ENCODE assay signal across 21 cellular contexts in genomic region chr3:114829786-114830185, GRCh38.
DNase-seq lines count a peak whose midpoint lies in the region; ATAC-seq and TF ChIP-seq lines count a peak whose summit lies in the region.
"Had no signal": no experiment of that assay in that cellular context is flagged by ENCODE, and none has a peak within 500 bp of the region (broad histone marks: within the 10 kb centered on the region; RNA-seq: fewer than 3 reads in every experiment).

No MANE protein-coding gene starts in this region.

- no peak for DNase-seq in CD8-positive, alpha-beta T cell
- DNase-seq in kidney tubule cell (ENCODE audit: low spot score) (peak; percentile 41), iPS-NIHi11 (ENCODE audit: low spot score) (no peak), NCI-H446 (lab: John Stamatoyannopoulos, UW) (no peak)
- DNase-seq: Calu3; CD8-positive, alpha-beta memory T cell; GOT3; HFFc6; KG1; MM.1S; NCI-H2029 treated with DMSO at 0.1 percent for 48 hours; PC-9; SJCRH30 had no signal

- H3K27ac Mint-ChIP-seq in CD8-positive, alpha-beta T cell: peak overlapping the region; percentile 14
- H3K27ac Mint-ChIP-seq: B cell, HFFc6 had no signal

- POLR2A ChIA-PET in CD8-positive, alpha-beta T cell (lab: Charles Lee): no interaction called here

- CTCF ChIA-PET in CD8-positive, alpha-beta T cell (lab: Charles Lee): interaction anchor here (1.4 kb wide), 1 partner anchor 264 kb away, joined by 5 read pairs; no protein-coding TSS in a partner anchor

- no peak overlapping the region for H3K4me3 ChIP-seq in CD8-positive, alpha-beta T cell (ENCODE audit: low read depth, low read length)
- H3K4me3 ChIP-seq in subcutaneous abdominal adipose tissue (ENCODE audit: low read depth in 1 of 5, low read length in 5 of 5): no peak overlapping the region
- H3K4me3 ChIP-seq: HAP-1, PC-9, SJCRH30 had no signal

- no peaks in the 10 kb centered on the region for H3K36me3 ChIP-seq in CD8-positive, alpha-beta T cell (ENCODE audit: insufficient read depth, low read length)
- H3K36me3 ChIP-seq in subcutaneous abdominal adipose tissue (ENCODE audit: control insufficient read depth in 5 of 5, insufficient read depth in 5 of 5, low read length in 5 of 5): no peaks in the 10 kb centered on the region
- H3K36me3 ChIP-seq: HAP-1, SJCRH30 had no signal

- 0 out of 2 replicates have a peak, but pooled peaks have one; percentile 10 for TF ChIP-seq RAD21 in Ishikawa (IDR thresholded peaks at IDR 0.05; ENCODE audit: low read depth)

- intact Hi-C loops in CD8-positive, alpha-beta T cell (cut with DNase I, micrococcal nuclease): loop anchor here (5.0 kb wide), 3 partner anchors 343 to 988 kb away; no protein-coding TSS in a partner anchor

- H3K4me1 Mint-ChIP-seq in CD8-positive, alpha-beta T cell (ENCODE audit: low read depth): peaks cover 10% of the 10 kb centered on the region
- H3K4me1 Mint-ChIP-seq: B cell had no signal

- no peaks in the 10 kb centered on the region for H3K36me3 Mint-ChIP-seq in CD8-positive, alpha-beta T cell
- H3K36me3 Mint-ChIP-seq: CD8-positive, alpha-beta memory T cell had no signal

- no peaks in the 10 kb centered on the region for H3K27me3 ChIP-seq in CD8-positive, alpha-beta T cell (ENCODE audit: insufficient read depth, low read length)
- no peaks in the 10 kb centered on the region for H3K27me3 ChIP-seq in subcutaneous abdominal adipose tissue (ENCODE audit: control insufficient read depth in 5 of 5, insufficient read depth in 4 of 5, low read length in 5 of 5)
- H3K27me3 ChIP-seq: SJCRH30 had no signal

- H3K9me3 Mint-ChIP-seq in CD8-positive, alpha-beta T cell: no peaks in the 10 kb centered on the region
- H3K9me3 Mint-ChIP-seq: CD8-positive, alpha-beta memory T cell; HFFc6 had no signal

- no peak overlapping the region for H3K4me3 Mint-ChIP-seq in CD8-positive, alpha-beta T cell
- H3K4me3 Mint-ChIP-seq: B cell; CD8-positive, alpha-beta memory T cell; HFFc6 had no signal

- H3K9me3 ChIP-seq in CD8-positive, alpha-beta T cell (ENCODE audit: low read length): no peaks in the 10 kb centered on the region
- no peaks in the 10 kb centered on the region for H3K9me3 ChIP-seq in subcutaneous abdominal adipose tissue (ENCODE audit: control insufficient read depth in 5 of 5, low read length in 5 of 5)
- H3K9me3 ChIP-seq: HAP-1, SJCRH30 had no signal

- H3K4me1 ChIP-seq in CD8-positive, alpha-beta T cell (ENCODE audit: insufficient read depth, low read length): no peaks in the 10 kb centered on the region
- peaks cover 0 to 18% (median 2%) of the 10 kb centered on the region in 5 donors for H3K4me1 ChIP-seq in subcutaneous abdominal adipose tissue (ENCODE audit: control insufficient read depth in 5 of 5, insufficient read depth in 5 of 5, low read length in 5 of 5)
- H3K4me1 ChIP-seq: SJCRH30 had no signal

- H3K27ac ChIP-seq in CD8-positive, alpha-beta T cell (ENCODE audit: low read depth, low read length): no peak overlapping the region
- peak overlapping the region; percentile 52 for H3K27ac ChIP-seq in subcutaneous abdominal adipose tissue (ENCODE audit: low read depth, low read length)
- H3K27ac ChIP-seq: C4-2B, PC-9, SJCRH30 had no signal

- no peak overlapping the region for H3K9ac ChIP-seq in subcutaneous abdominal adipose tissue (ENCODE audit: low read length in 5 of 5)

- ATAC-seq in CD8-positive, alpha-beta T cell: no peak
- ATAC-seq in GM18870 (IDR thresholded peaks at IDR 0.05; ENCODE audit: unreplicated experiment): no peak
- ATAC-seq: Right ventricle myocardium inferior, SK-N-SH treated with all-trans-retinoic acid at 6 μM for 48 hours had no signal

- TF ChIP-seq CTCF in CD8-positive, alpha-beta T cell (IDR thresholded peaks at IDR 0.05): no peak

- H3K27me3 Mint-ChIP-seq in CD8-positive, alpha-beta T cell (ENCODE audit: low read depth): no peaks in the 10 kb centered on the region
- H3K27me3 Mint-ChIP-seq: B cell; CD8-positive, alpha-beta memory T cell had no signal

- TF ChIP-seq EP300 in Ishikawa (IDR thresholded peaks at IDR 0.05; ENCODE audit: borderline replicate concordance): peak; percentile 78; the same call in 1 of the 2 replicates

TF ChIP-seq in Ishikawa, 13 proteins besides CTCF, POLR2A, EP300 and RAD21:
- TF ChIP-seq TCF12 (IDR thresholded peaks at IDR 0.05; ENCODE audit: low read depth) (peak; percentile 61; the same call in 1 of the 2 replicates), CEBPB (IDR thresholded peaks at IDR 0.05) (0 out of 2 replicates have a peak, but pooled peaks have one; percentile 13), MAX (IDR thresholded peaks at IDR 0.05) (no peak), FOXM1 (IDR thresholded peaks at IDR 0.05; ENCODE audit: borderline replicate concordance, low read depth) (0 out of 2 replicates have a peak, but pooled peaks have one; percentile 43), TEAD4 (IDR thresholded peaks at IDR 0.05) (peak; percentile 83), NFIC (IDR thresholded peaks at IDR 0.05) (0 out of 2 replicates have a peak, but pooled peaks have one; percentile 14)
